In the genomic region with DNA sequence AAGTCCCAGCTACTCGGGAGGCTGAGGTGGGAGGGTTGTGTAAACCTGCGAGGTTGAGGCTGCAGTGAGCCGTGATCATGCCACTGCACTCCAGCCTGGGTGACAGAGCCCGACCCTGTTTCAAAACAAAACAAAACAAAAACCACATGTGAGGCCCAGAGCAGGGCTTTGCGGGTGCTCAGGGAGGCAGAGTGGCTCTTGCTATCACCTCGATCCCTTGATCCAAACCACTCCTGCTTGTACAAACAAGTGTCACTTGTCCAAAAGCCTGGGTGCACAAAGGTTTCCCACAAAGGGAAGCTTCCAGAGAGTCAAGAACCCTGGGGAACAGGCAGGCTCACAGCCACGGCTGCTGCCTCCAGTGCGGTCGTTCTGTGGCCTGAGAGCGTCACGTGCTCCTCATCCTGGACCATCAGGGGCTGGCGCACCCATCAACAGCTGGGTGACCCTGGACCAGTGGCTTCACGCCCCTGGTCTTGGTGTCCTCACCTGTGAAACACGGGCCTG, we compare ENCODE assay signal across 1 cellular context.
TF ChIP-seq lines count a peak whose summit lies in the region.

No MANE protein-coding gene starts in this region.

TF ChIP-seq in HepG2, 621 proteins besides CTCF, POLR2A, EP300 and RAD21 (continued from another document):
- TF ChIP-seq, protein P1, sequence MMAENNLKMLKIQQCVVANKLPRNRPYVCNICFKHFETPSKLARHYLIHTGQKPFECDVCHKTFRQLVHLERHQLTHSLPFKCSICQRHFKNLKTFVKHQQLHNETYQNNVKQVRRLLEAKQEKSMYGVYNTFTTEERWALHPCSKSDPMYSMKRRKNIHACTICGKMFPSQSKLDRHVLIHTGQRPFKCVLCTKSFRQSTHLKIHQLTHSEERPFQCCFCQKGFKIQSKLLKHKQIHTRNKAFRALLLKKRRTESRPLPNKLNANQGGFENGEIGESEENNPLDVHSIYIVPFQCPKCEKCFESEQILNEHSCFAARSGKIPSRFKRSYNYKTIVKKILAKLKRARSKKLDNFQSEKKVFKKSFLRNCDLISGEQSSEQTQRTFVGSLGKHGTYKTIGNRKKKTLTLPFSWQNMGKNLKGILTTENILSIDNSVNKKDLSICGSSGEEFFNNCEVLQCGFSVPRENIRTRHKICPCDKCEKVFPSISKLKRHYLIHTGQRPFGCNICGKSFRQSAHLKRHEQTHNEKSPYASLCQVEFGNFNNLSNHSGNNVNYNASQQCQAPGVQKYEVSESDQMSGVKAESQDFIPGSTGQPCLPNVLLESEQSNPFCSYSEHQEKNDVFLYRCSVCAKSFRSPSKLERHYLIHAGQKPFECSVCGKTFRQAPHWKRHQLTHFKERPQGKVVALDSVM (CRISPR knock-in tag; IDR thresholded peaks at IDR 0.05), result peak; percentile 93
- TF ChIP-seq LCORL (IDR thresholded peaks at IDR 0.05) (no peak), LCORL (CRISPR knock-in tag; IDR thresholded peaks at IDR 0.05) (0 out of 2 replicates have a peak, but pooled peaks have one; percentile 16), HDAC2 (CRISPR knock-in tag; IDR thresholded peaks at IDR 0.05) (peak; percentile 56; the same call in 1 of the 2 replicates)
